ENCODE assay signal across 11 cellular contexts in the genomic region with DNA sequence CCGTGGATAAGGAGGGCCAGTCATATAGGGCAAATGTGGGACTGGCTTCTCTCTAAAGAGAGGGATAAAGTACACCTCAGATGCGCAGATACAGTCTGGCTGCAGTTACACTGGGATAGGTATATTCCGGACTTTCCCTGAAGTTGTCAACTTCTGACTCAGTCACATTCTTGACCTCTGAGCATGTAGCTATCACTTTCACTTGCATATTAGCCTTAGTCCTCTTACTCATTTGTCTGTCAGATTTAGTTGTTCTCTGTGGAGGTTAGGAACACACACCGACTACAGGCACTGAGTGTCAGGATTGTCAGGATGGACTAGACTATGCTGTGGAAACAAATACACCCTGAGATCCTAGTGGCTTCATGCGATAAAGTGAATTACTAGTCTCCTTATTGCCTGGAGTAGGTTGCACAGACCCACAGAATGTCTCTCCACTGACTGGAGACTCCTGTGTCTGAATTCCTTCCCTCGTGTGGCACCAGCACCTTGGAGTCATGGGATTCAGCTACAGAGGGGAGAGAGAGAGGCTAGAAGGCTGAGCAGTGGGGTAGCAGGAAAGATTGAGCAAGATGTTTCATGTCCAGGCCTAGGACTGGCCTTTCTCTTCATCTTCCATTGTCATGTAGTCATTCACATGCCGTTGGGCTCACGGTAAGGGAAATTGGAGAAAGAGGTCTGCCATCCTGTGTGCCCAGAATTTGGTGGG.
DNase-seq lines count a peak whose midpoint lies in the region; ATAC-seq, FAIRE-seq and TF ChIP-seq lines count a peak whose summit lies in the region.
"Had no signal": no experiment of that assay in that cellular context is flagged by ENCODE, and none has a peak within 500 bp of the region (broad histone marks: within the 10 kb centered on the region; RNA-seq: fewer than 3 reads in every experiment).

No MANE protein-coding gene starts in this region.

- H3K27me3 ChIP-seq in small intestine (ENCODE audit: control insufficient read depth in 2 of 2, insufficient read depth in 2 of 2, low read length in 2 of 2), result no peaks in the 10 kb centered on the region

- H3K36me3 ChIP-seq in small intestine (ENCODE audit: control insufficient read depth in 2 of 2, insufficient read depth in 2 of 2, low read length in 2 of 2), result no peaks in the 10 kb centered on the region

- H3K27ac ChIP-seq in small intestine (ENCODE audit: low read depth in 1 of 2, low read length in 1 of 2), result no peak overlapping the region
- H3K27ac ChIP-seq: VCaP had no signal

- peak; percentile 72 for ATAC-seq in GM18907 (IDR thresholded peaks at IDR 0.05; ENCODE audit: unreplicated experiment)

- no peaks in the 10 kb centered on the region for H3K9me3 Mint-ChIP-seq in progenitor cell of endocrine pancreas (ENCODE audit: low read depth)

- no peaks in the 10 kb centered on the region for H3K36me3 Mint-ChIP-seq in progenitor cell of endocrine pancreas (ENCODE audit: insufficient read depth)

- H3K9me3 ChIP-seq in small intestine (ENCODE audit: control insufficient read depth, low read depth), result no peaks in the 10 kb centered on the region

- DNase-seq in HS-5 (ENCODE audit: low read depth) (peak; percentile 74), epithelial cell of esophagus (ENCODE audit: low read depth) (peak; percentile 95), small intestine (peak; percentile 2), progenitor cell of endocrine pancreas (ENCODE audit: low spot score, unreplicated experiment) (no peak), Ammon's horn (ENCODE audit: low spot score) (no peak), SKM-1 (lab: John Stamatoyannopoulos, UW; ENCODE audit: unreplicated experiment) (no peak)
- DNase-seq: activated naive CD4-positive, alpha-beta T cell treated with anti-CD3 and anti-CD28 coated beads for 36 hours; NCI-H526 had no signal

- no peaks in the 10 kb centered on the region for H3K4me1 ChIP-seq in small intestine (ENCODE audit: control insufficient read depth in 2 of 2, insufficient read depth in 1 of 2, low read depth in 1 of 2, low read length in 1 of 2)

- TF ChIP-seq CTCF in epithelial cell of esophagus (IDR thresholded peaks at IDR 0.05; ENCODE audit: insufficient read depth, low read depth, low read length, missing control alignments), result no peak
- no peak for TF ChIP-seq CTCF in progenitor cell of endocrine pancreas (IDR thresholded peaks at IDR 0.05; ENCODE audit: unreplicated experiment)

- no peak overlapping the region for H3K4me3 ChIP-seq in epithelial cell of esophagus (ENCODE audit: low read length)
- H3K4me3 ChIP-seq in small intestine (ENCODE audit: low read depth in 1 of 2, low read length in 2 of 2), result no peak overlapping the region

- H3K27me3 Mint-ChIP-seq in progenitor cell of endocrine pancreas, result peaks cover 15% of the 10 kb centered on the region

- no peak for FAIRE-seq in small intestine (lab: Jason Lieb, UNC)

- H3K4me3 Mint-ChIP-seq in progenitor cell of endocrine pancreas (ENCODE audit: low read depth), result no peak overlapping the region
- H3K4me3 Mint-ChIP-seq: activated naive CD4-positive, alpha-beta T cell treated with anti-CD3 and anti-CD28 coated beads for 36 hours; nephron had no signal

- 53 to 77% (median 60%) methylated on average over 8 of the region's 8 CpGs for WGBS in small intestine, 3 donors

- H3K27ac Mint-ChIP-seq in progenitor cell of endocrine pancreas, result no peak overlapping the region
- H3K27ac Mint-ChIP-seq: activated naive CD4-positive, alpha-beta T cell treated with anti-CD3 and anti-CD28 coated beads for 36 hours had no signal

- no peaks in the 10 kb centered on the region for H3K4me1 Mint-ChIP-seq in progenitor cell of endocrine pancreas (ENCODE audit: low read depth)

Comparison
In these comparisons a context has a peak if more than half of its experiments do, and no peak if none do; other contexts are left out.
1. DNase-seq: peak in HS-5 (single experiment), epithelial cell of esophagus (single experiment) and small intestine (single experiment); none in progenitor cell of endocrine pancreas (single experiment), Ammon's horn (single experiment) and SKM-1 (single experiment).